In the genomic region with DNA sequence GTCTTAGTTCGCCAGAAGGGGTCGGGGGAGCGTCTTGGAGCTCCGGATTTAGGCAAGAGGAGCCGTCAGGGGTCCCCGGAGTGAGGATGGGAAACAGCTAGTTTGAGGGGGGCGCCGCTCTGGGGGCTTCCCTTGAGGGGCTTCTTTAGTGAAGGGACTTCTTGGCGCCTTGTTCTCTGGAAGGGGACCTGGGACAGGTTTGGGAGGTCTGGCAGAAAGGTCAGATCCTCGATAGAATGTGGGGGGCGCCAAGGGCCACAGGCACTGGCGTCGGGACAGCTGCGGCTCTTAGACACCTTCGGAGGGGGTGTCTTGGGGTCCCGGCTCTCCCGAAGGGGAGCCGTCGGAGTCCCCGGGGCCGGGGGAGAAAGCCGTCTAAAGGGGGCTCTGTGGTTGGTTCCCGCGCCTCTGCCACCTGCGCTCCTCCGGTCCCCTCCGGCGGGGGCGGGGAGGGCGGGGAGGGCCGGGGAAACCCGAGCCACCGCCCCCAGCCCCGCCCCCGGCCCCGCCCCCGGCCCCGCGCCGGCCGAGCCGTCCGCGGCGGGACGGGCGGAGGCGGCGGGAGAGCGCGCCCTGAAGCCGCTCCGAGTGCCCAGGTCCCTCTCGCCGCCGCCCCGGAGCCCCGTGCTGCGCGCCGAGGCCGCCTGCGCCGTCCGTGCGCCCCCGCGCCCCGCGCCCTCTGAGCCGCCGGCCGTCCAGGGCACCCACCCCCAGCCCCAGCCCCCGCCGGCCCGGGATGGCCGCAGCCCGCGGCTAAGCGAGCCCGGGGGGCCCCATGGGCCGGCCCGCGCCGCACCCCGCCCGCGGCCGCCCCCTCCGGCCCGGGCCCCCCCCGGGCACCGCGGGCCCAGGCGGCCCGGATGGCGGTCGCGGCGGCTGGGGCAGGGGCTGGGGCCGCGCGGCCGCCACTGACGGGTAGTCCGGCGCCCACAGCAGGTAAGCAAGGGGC, we compare ENCODE assay signal across 8 cellular contexts. TPM values are rescaled to one million over a fixed set of nuclear protein-coding genes. Genes with fewer than 3 reads are reported as not detected.
A peak's percentile ranks its signal among the peaks of the same experiment; 100 is the strongest.
DNase-seq lines count a peak whose midpoint lies in the region; ATAC-seq, FAIRE-seq and TF ChIP-seq lines count a peak whose summit lies in the region.

A gene with protein sequence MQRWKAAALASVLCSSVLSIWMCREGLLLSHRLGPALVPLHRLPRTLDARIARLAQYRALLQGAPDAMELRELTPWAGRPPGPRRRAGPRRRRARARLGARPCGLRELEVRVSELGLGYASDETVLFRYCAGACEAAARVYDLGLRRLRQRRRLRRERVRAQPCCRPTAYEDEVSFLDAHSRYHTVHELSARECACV (plus strand): TSS at position 552 of the 949 bp plus-strand sequence. CDS start 19,099 bp downstream, outside the sequence.

- no peaks in the 10 kb centered on the region; the same call in 1 of the 2 replicates for H3K27me3 ChIP-seq in OCI-LY1 (ENCODE audit: insufficient read depth, low read length)

- H3K9ac ChIP-seq in OCI-LY1 (ENCODE audit: low read length), result peak within 1 kb of the TSS; percentile 3; the same call in 1 of the 2 replicates

- H3K27ac Mint-ChIP-seq in activated naive CD4-positive, alpha-beta T cell treated with anti-CD3 and anti-CD28 coated beads for 36 hours, result no peak within 1 kb of the TSS

- no peak for TF ChIP-seq POLR2A in GM12892 (IDR thresholded peaks at IDR 0.05; ENCODE audit: low read depth, low read length)

- no peak within 1 kb of the TSS for H2AFZ ChIP-seq in OCI-LY1 (ENCODE audit: low read length)

- H3K4me2 ChIP-seq in OCI-LY1 (ENCODE audit: low read length), result peak within 1 kb of the TSS; percentile 61

- CTCF ChIA-PET in activated naive CD4-positive, alpha-beta T cell treated with anti-CD3 and anti-CD28 coated beads for 36 hours (lab: Charles Lee), result interaction anchor here (0.6 to 2.1 kb wide), 46 partner anchors 8 to 346 kb away, joined by 3 to 48 read pairs (median 5); a partner anchor contains a TSS

- H3K27me3 Mint-ChIP-seq in activated naive CD4-positive, alpha-beta T cell treated with anti-CD3 and anti-CD28 coated beads for 36 hours (ENCODE audit: low read depth), result peaks cover 15% of the 10 kb centered on the region

- H3K36me3 ChIP-seq in OCI-LY1 (ENCODE audit: insufficient read depth, low read length), result no peaks in the 10 kb centered on the region

- H3K27ac ChIP-seq in OCI-LY1 (ENCODE audit: low read depth, low read length, poor library complexity, severe bottlenecking), result no peak within 1 kb of the TSS

- ATAC-seq in GM18861 (IDR thresholded peaks at IDR 0.05; ENCODE audit: unreplicated experiment), result no peak

- H3K9me2 ChIP-seq in OCI-LY1 (ENCODE audit: low read depth, low read length), result no peaks in the 10 kb centered on the region

- H3K9me3 ChIP-seq in OCI-LY1 (ENCODE audit: low read length), result no peaks in the 10 kb centered on the region

- no peak for TF ChIP-seq CTCF in OCI-LY1 (IDR thresholded peaks at IDR 0.05; ENCODE audit: low read length)

- peak within 1 kb of the TSS; percentile 70 for H3K4me3 Mint-ChIP-seq in activated naive CD4-positive, alpha-beta T cell treated with anti-CD3 and anti-CD28 coated beads for 36 hours

- no peaks in the 10 kb centered on the region for H3K79me2 ChIP-seq in OCI-LY1 (ENCODE audit: insufficient read depth, low read length)

- peak within 1 kb of the TSS; percentile 46 for H3K4me3 ChIP-seq in OCI-LY1 (ENCODE audit: low read depth, low read length, poor library complexity, severe bottlenecking)
- H3K4me3 ChIP-seq in iPS-11a (ENCODE audit: low read depth, low read length), result peak within 1 kb of the TSS; percentile 33

- H3K4me1 Mint-ChIP-seq in activated naive CD4-positive, alpha-beta T cell treated with anti-CD3 and anti-CD28 coated beads for 36 hours (ENCODE audit: low read depth), result peaks cover 23% of the 10 kb centered on the region

- H3K4me1 ChIP-seq in OCI-LY1 (ENCODE audit: insufficient read depth, low read length, severe bottlenecking), result peaks cover 18% of the 10 kb centered on the region

- H3K36me3 Mint-ChIP-seq in activated naive CD4-positive, alpha-beta T cell treated with anti-CD3 and anti-CD28 coated beads for 36 hours (ENCODE audit: low read depth), result no peaks in the 10 kb centered on the region

- intact Hi-C loops in activated naive CD4-positive, alpha-beta T cell treated with anti-CD3 and anti-CD28 coated beads for 36 hours (cut with micrococcal nuclease), result loop anchor here (1.0 kb wide), 4 partner anchors 24 to 218 kb away; a partner anchor contains a TSS

- no peak for FAIRE-seq in GM12892 (lab: Jason Lieb, UNC)

- no peaks in the 10 kb centered on the region for H3K9me3 Mint-ChIP-seq in activated naive CD4-positive, alpha-beta T cell treated with anti-CD3 and anti-CD28 coated beads for 36 hours

- DNase-seq in GM12892 (ENCODE audit: insufficient read length), result peak; percentile 70
- peak; percentile 58 for DNase-seq in activated naive CD4-positive, alpha-beta T cell treated with anti-CD3 and anti-CD28 coated beads for 36 hours
- DNase-seq in stimulated activated CD4-positive, alpha-beta T cell treated with anti-CD3 and anti-CD28 coated beads, Interleukin-4, amount 100 ng/mL, for 4 hours, result peak; percentile 60 to 62
- DNase-seq in epidermal melanocyte (ENCODE audit: insufficient read length, low spot score), result no peak
- DNase-seq in occipital lobe (lab: John Stamatoyannopoulos, UW), result no peak

- no peaks in the 10 kb centered on the region for H4K20me1 ChIP-seq in OCI-LY1 (ENCODE audit: insufficient read depth, low read length)

- H3F3A ChIP-seq in OCI-LY1 (ENCODE audit: insufficient read depth, low read length), result no peaks in the 10 kb centered on the region

RNA-seq across cellular contexts. Expression of the gene that starts here (rescaled TPM):
- not detected for polyA plus RNA-seq in GM12892 (2012; ENCODE audit: missing spikeins)
- under 1 TPM; 0.38 to 0.42 TPM for total RNA-seq in activated naive CD4-positive, alpha-beta T cell treated with anti-CD3 and anti-CD28 coated beads for 36 hours
- not detected for total RNA-seq in occipital lobe

Comparison
In these comparisons a context has a peak if more than half of its experiments do, and no peak if none do; other contexts are left out.
1. Peak in DNase-seq in activated naive CD4-positive, alpha-beta T cell treated with anti-CD3 and anti-CD28 coated beads for 36 hours; RNA of the gene not detected or under 1 TPM.
2. DNase-seq: peak in GM12892 (single experiment) and stimulated activated CD4-positive, alpha-beta T cell treated with anti-CD3 and anti-CD28 coated beads, Interleukin-4, amount 100 ng/mL, for 4 hours (2 of 2); none in epidermal melanocyte (single experiment) and occipital lobe (single experiment).